In genomic region chr7:151367304-151367703, GRCh38 we compare ENCODE assay signal across 12 cellular contexts. TPM values are rescaled to one million over a fixed set of nuclear protein-coding genes. Genes with fewer than 3 reads are reported as not detected.
DNase-seq lines count a peak whose midpoint lies in the region; ATAC-seq, FAIRE-seq and TF ChIP-seq lines count a peak whose summit lies in the region.
"Had no signal": no experiment of that assay in that cellular context is flagged by ENCODE, and none has a peak within 500 bp of the region (broad histone marks: within the 10 kb centered on the region; RNA-seq: fewer than 3 reads in every experiment).

No MANE protein-coding gene starts in this region.

- no peaks in the 10 kb centered on the region for H3K27me3 ChIP-seq in Panc1 (ENCODE audit: control insufficient read depth, insufficient read depth, low read length)
- no peaks in the 10 kb centered on the region for H3K27me3 ChIP-seq in esophagus squamous epithelium
- no peaks in the 10 kb centered on the region for H3K27me3 ChIP-seq in parathyroid adenoma (ENCODE audit: control insufficient read depth, insufficient read depth, low read length)
- no peaks in the 10 kb centered on the region for H3K27me3 ChIP-seq in H7 (ENCODE audit: control insufficient read depth, insufficient read depth, low read length)
- H3K27me3 ChIP-seq: gastrocnemius medialis, right atrium auricular region had no signal

- intact Hi-C loops in Panc1 (cut with micrococcal nuclease; ENCODE audit: unreplicated experiment) (no loop called here), esophagus squamous epithelium (cut with DNase I) (loop anchor here (10.0 kb wide), 1 partner anchor 387 kb away; no protein-coding TSS in a partner anchor)

- peaks cover 4% of the 10 kb centered on the region for H3K79me2 ChIP-seq in parathyroid adenoma

- H3K27ac ChIP-seq in A549 (no peak overlapping the region), Panc1 (ENCODE audit: low read length) (peak overlapping the region; percentile 20; the same call in 1 of the 2 replicates), esophagus squamous epithelium (peak overlapping the region in 3 of 4 donors; percentile 35 to 60 (median 36)), parathyroid adenoma (peak overlapping the region; percentile 34)
- H3K27ac ChIP-seq: gastrocnemius medialis had no signal

- POLR2A ChIA-PET in A549 (lab: Yijun Ruan, JAX): no interaction called here
- POLR2A ChIA-PET in Panc1 (lab: Charles Lee): no interaction called here

- no peak overlapping the region for H3K9ac ChIP-seq in parathyroid adenoma

- no peak for TF ChIP-seq EP300 in A549 (IDR thresholded peaks at IDR 0.05)

- BruUV-seq in Panc1 (replicated peaks; lab: Mats Ljungman, UMichigan): no TSS peak

- H3K4me3 ChIP-seq in A549: no peak overlapping the region
- H3K4me3 ChIP-seq in Panc1 (ENCODE audit: low read depth in 2 of 2, low read length in 2 of 2): no peak overlapping the region
- no peak overlapping the region for H3K4me3 ChIP-seq in esophagus squamous epithelium
- H3K4me3 ChIP-seq in parathyroid adenoma (ENCODE audit: low read depth, low read length): no peak overlapping the region
- H3K4me3 ChIP-seq in H7 (ENCODE audit: insufficient read depth, low read depth, low read length): no peak overlapping the region
- H3K4me3 ChIP-seq: gastrocnemius medialis, lower lobe of right lung, right atrium auricular region had no signal

- no peak overlapping the region for H3K4me2 ChIP-seq in A549
- no peak overlapping the region for H3K4me2 ChIP-seq in parathyroid adenoma (ENCODE audit: low read length)

- no peak for DNase-seq in A549 (ENCODE audit: low read depth in 1 of 2, low spot score in 1 of 2)
- no peak for DNase-seq in Panc1 (ENCODE audit: low read depth, low spot score)
- no peak for DNase-seq in esophagus squamous epithelium (lab: John Stamatoyannopoulos, UW)
- no peak for DNase-seq in midbrain (lab: John Stamatoyannopoulos, UW)
- DNase-seq in glomerular visceral epithelial cell (ENCODE audit: extremely low spot score): no peak
- DNase-seq in H7: no peak
- DNase-seq: gastrocnemius medialis, GF-D8, lower lobe of right lung had no signal

- H2AFZ ChIP-seq in parathyroid adenoma: no peak overlapping the region

- ATAC-seq in A549: peak in 1 of 2 experiments; percentile 11; a peak in 2 of 6 replicates
- no peak for ATAC-seq in Panc1
- no peak for ATAC-seq in GM19467 (IDR thresholded peaks at IDR 0.05; ENCODE audit: unreplicated experiment)

- no peak for FAIRE-seq in A549 (lab: Jason Lieb, UNC)

- H3K9me3 ChIP-seq in A549: no peaks in the 10 kb centered on the region
- no peaks in the 10 kb centered on the region for H3K9me3 ChIP-seq in Panc1 (ENCODE audit: control insufficient read depth, insufficient read depth, low read depth, low read length)
- H3K9me3 ChIP-seq in esophagus squamous epithelium: no peaks in the 10 kb centered on the region
- H3K9me3 ChIP-seq in parathyroid adenoma (ENCODE audit: control insufficient read depth, low read length): no peaks in the 10 kb centered on the region
- H3K9me3 ChIP-seq: gastrocnemius medialis, lower lobe of right lung, right atrium auricular region had no signal

- TF ChIP-seq CTCF in A549 (IDR thresholded peaks at IDR 0.05) (no peak), Panc1 (IDR thresholded peaks at IDR 0.05) (no peak), esophagus squamous epithelium (IDR thresholded peaks at IDR 0.05) (no peak), parathyroid adenoma (IDR thresholded peaks at IDR 0.05) (no peak)

- TF ChIP-seq POLR2A in A549 (IDR thresholded peaks at IDR 0.05; ENCODE audit: low read length): no peak
- TF ChIP-seq POLR2A in esophagus squamous epithelium (IDR thresholded peaks at IDR 0.05): no peak

- H3K36me3 ChIP-seq in Panc1 (ENCODE audit: control insufficient read depth, insufficient read depth, low read length) (peaks cover 2% of the 10 kb centered on the region), esophagus squamous epithelium (peaks cover 0 to 63% (median 10%) of the 10 kb centered on the region in 3 donors), parathyroid adenoma (ENCODE audit: control insufficient read depth, insufficient read depth, low read length) (no peaks in the 10 kb centered on the region), H7 (replicated peaks; ENCODE audit: control insufficient read depth, insufficient read depth, low read length) (peaks cover 2% of the 10 kb centered on the region; the same call in 1 of the 2 replicates)

- no peak for TF ChIP-seq RAD21 in A549 (conservative IDR thresholded peaks at IDR 0.05 in 1 of 2, IDR thresholded peaks at IDR 0.05 in 1 of 2)

- H3K4me1 ChIP-seq in A549 (peaks cover 4% of the 10 kb centered on the region), Panc1 (ENCODE audit: control insufficient read depth, insufficient read depth, low read length) (peaks cover 13% of the 10 kb centered on the region), esophagus squamous epithelium (peaks cover 0 to 21% (median 3%) of the 10 kb centered on the region in 3 donors), parathyroid adenoma (peaks cover 20% of the 10 kb centered on the region)

- WGBS in A549 (ENCODE audit: missing lambda C conversion rate): 86% methylated on average over 4 of the region's 4 CpGs
- WGBS in esophagus squamous epithelium, 2 donors: 62 to 69% methylated on average over 4 of the region's 4 CpGs

- CTCF ChIA-PET in A549 (lab: Yijun Ruan, JAX) (interaction anchor here (0.6 to 21.5 kb wide), 15 partner anchors 9 to 392 kb away, joined by 3 to 438 read pairs (median 8); partner anchors contain the start of gene CRYGN), Panc1 (lab: Charles Lee) (no interaction called here)

- in situ Hi-C loops in Panc1 (cut with HindIII; ENCODE audit: low pct_unique_long_range_greater_than_20kb, low sequenced_read_pairs): loop anchor here (5.0 kb wide), 1 partner anchor 80 kb away; no protein-coding TSS in a partner anchor

TF ChIP-seq in A549, 52 proteins besides CTCF, POLR2A, EP300 and RAD21:
- TF ChIP-seq MAFK (IDR thresholded peaks at IDR 0.05; ENCODE audit: partially characterized antibody) (peak; percentile 45), E2F6 (IDR thresholded peaks at IDR 0.05; ENCODE audit: borderline replicate concordance, low read depth) (no peak), NPAS2 (CRISPR knock-in tag; IDR thresholded peaks at IDR 0.05; ENCODE audit: borderline replicate concordance) (no peak), RFX5 (IDR thresholded peaks at IDR 0.05) (no peak)

RNA-seq across cellular contexts. Expression of gene NUB1, which starts 25.7 kb away (rescaled TPM):
- polyA plus RNA-seq in A549 (2011; rRNA removed) (65.6 and 105 TPM in 2 replicates), A549 (2017; fragmentation: RNase III; extraction: RNeasy Plus Mini Kit Qiagen cat#74134 plus additional on column Dnase treatment) (42.5 to 45.1 TPM (median 45.0 TPM) in 3 replicates)
- polyA plus RNA-seq in A549 (2012; cell fraction: cytosol; rRNA removed): 26.2 and 28.3 TPM in 2 replicates
- polyA plus RNA-seq in A549 (2012; cell fraction: nucleus; rRNA removed): 34.2 and 37.4 TPM in 2 replicates
- polyA minus RNA-seq in A549 (2011; rRNA and poly(A)+ RNA removed): 32.4 and 36.7 TPM in 2 replicates
- total RNA-seq in Panc1 (2021; ENCODE audit: unreplicated experiment) (50.5 TPM), esophagus squamous epithelium (10 to 100 TPM; 16.8 to 46.7 (median 26.1) TPM)
- polyA plus RNA-seq in Panc1 (2012; ENCODE audit: insufficient read length): 41.4 TPM
- 22.7 and 35.3 TPM in 2 replicates for total RNA-seq in H7 (2014; rRNA removed; shearing (Covaris generic))

RNA-seq across cellular contexts. Expression of gene WDR86, which starts 42.5 kb away (rescaled TPM):
- 0.19 and 0.44 TPM in 2 replicates for polyA plus RNA-seq in A549 (2011; rRNA removed)
- 0.12 and 0.13 TPM in 2 replicates for polyA plus RNA-seq in A549 (2012; cell fraction: cytosol; rRNA removed)
- 1.1 and 1.3 TPM in 2 replicates for polyA plus RNA-seq in A549 (2012; cell fraction: nucleus; rRNA removed)
- polyA plus RNA-seq in A549 (2017; fragmentation: RNase III; extraction: RNeasy Plus Mini Kit Qiagen cat#74134 plus additional on column Dnase treatment): 0.17 to 0.28 TPM (median 0.18 TPM) in 3 replicates
- polyA minus RNA-seq in A549 (2011; rRNA and poly(A)+ RNA removed): 1.0 and 1.4 TPM in 2 replicates
- total RNA-seq in Panc1 (2021; ENCODE audit: unreplicated experiment): 0.72 TPM
- polyA plus RNA-seq in Panc1 (2012; ENCODE audit: insufficient read length): 1.2 TPM
- 1 to 10 TPM in 2 of 4 donors, under 1 TPM in 2; 0.53 to 4.6 (median 1.5) TPM for total RNA-seq in esophagus squamous epithelium
- 40.6 and 40.8 TPM in 2 replicates for total RNA-seq in H7 (2014; rRNA removed; shearing (Covaris generic))

Comparison
In these comparisons a context has a peak if more than half of its experiments do, and no peak if none do; other contexts are left out.
1. H3K27ac ChIP-seq: peak in Panc1 (single experiment), esophagus squamous epithelium (3 of 4) and parathyroid adenoma (single experiment); none in A549 (0 of 2).